Comparison of ENCODE assay signal across 34 cellular contexts in the genomic region with DNA sequence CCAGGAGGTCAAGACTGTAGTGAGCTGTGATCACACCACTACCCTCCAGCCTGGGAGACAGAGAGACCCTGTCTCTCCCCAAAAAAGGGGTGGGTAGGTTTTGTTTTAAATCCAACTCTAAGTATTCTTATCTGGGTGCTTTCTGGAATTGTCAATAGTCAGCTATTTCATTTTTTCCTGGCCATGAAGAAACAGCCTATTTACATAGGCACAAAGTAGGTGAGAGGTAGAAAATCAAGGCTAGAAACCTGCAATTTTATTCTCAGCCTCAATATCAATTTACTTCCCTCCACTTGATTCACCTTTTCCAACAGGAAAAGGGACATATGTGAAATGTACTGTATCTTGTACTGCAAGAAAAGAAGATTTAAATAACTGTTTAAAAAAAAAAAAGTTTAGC.
"Had no signal": no experiment of that assay in that cellular context is flagged by ENCODE, and none has a peak within 500 bp of the region (broad histone marks: within the 10 kb centered on the region; RNA-seq: fewer than 3 reads in every experiment).

No MANE protein-coding gene starts in this region.

- H3K4me3 Mint-ChIP-seq: activated B cell treated with CpG ODN at 0.5 μM for 24 hours; activated CD8-positive, alpha-beta T cell treated with anti-CD3 and anti-CD28 coated beads for 36 hours; activated naive CD4-positive, alpha-beta T cell treated with anti-CD3 and anti-CD28 coated beads, Interleukin-2, amount 10 ng/mL, durations not matched to agents 7 days and 5 days; activated naive CD8-positive, alpha-beta T cell treated with anti-CD3 and anti-CD28 coated beads, Interleukin-2, amount 10 ng/mL, durations not matched to agents 7 days and 5 days; activated T-cell treated with anti-CD3 and anti-CD28 coated beads, Interleukin-2, amount 50 U/mL, for 4 hours; effector memory CD8-positive, alpha-beta T cell; T-helper 17 cell; T-helper 2 cell treated with Interferon-gamma antibody and Interleukin-4, amounts not matched to agents 5 μg/mL and 100 μg/mL, for 36 hours had no signal

- H3K9me3 Mint-ChIP-seq: activated B cell treated with CpG ODN at 0.5 μM for 24 hours; activated CD8-positive, alpha-beta T cell treated with anti-CD3 and anti-CD28 coated beads for 36 hours; activated naive CD4-positive, alpha-beta T cell treated with anti-CD3 and anti-CD28 coated beads, Interleukin-2, amount 10 ng/mL, durations not matched to agents 7 days and 5 days; activated T-helper 2 cell treated with anti-CD3 and anti-CD28 coated beads, Interferon-gamma antibody, Interleukin-2, Interleukin-4, amounts not matched to agents 10 μg/mL and 5 μg/mL and 100 μg/mL, durations not matched to agents 14 hours and 24 hours and 36 hours; effector memory CD8-positive, alpha-beta T cell; T-helper 2 cell treated with Interferon-gamma antibody and Interleukin-4, amounts not matched to agents 5 μg/mL and 100 μg/mL, for 36 hours had no signal

- H3K4me1 Mint-ChIP-seq: activated naive CD8-positive, alpha-beta T cell treated with anti-CD3 and anti-CD28 coated beads, Interleukin-2, amount 10 ng/mL, durations not matched to agents 7 days and 5 days had no signal

- H3K27me3 ChIP-seq: ascending aorta, brain microvascular endothelial cell, esophagus squamous epithelium, gastroesophageal sphincter had no signal

- H3K27ac Mint-ChIP-seq: activated B cell treated with CpG ODN at 0.5 μM for 24 hours; activated CD8-positive, alpha-beta T cell treated with anti-CD3 and anti-CD28 coated beads for 36 hours; activated naive CD4-positive, alpha-beta T cell treated with anti-CD3 and anti-CD28 coated beads, Interleukin-2, amount 10 ng/mL, durations not matched to agents 7 days and 5 days; activated naive CD4-positive, alpha-beta T cell treated with anti-CD3 and anti-CD28 coated beads, Interleukin-2, amount 50 U/mL, for 72 hours; activated naive CD8-positive, alpha-beta T cell treated with anti-CD3 and anti-CD28 coated beads, Interleukin-2, amount 10 ng/mL, durations not matched to agents 7 days and 5 days; activated T-helper 2 cell treated with anti-CD3 and anti-CD28 coated beads, Interferon-gamma antibody, Interleukin-2, Interleukin-4, amounts not matched to agents 10 μg/mL and 5 μg/mL and 100 μg/mL, durations not matched to agents 14 hours and 24 hours and 36 hours; T-helper 17 cell; T-helper 2 cell treated with Interferon-gamma antibody and Interleukin-4, amounts not matched to agents 5 μg/mL and 100 μg/mL, for 36 hours had no signal

- H3K4me3 ChIP-seq: ascending aorta, esophagus squamous epithelium, gastroesophageal sphincter had no signal

- H3K36me3 ChIP-seq: ascending aorta, brain microvascular endothelial cell, esophagus squamous epithelium, gastroesophageal sphincter, WERI-Rb-1 had no signal

- DNase-seq: activated B cell treated with CpG ODN at 0.5 μM for 24 hours; activated CD4-positive, alpha-beta T cell treated with anti-CD3 and anti-CD28 coated beads for 48 hours; activated CD4-positive, alpha-beta T cell treated with anti-CD3 and anti-CD28 coated beads, Interleukin-2, amount 50 U/mL, for 1 hour; activated CD4-positive, alpha-beta T cell treated with anti-CD3 and anti-CD28 coated beads, Interleukin-2, amount 50 U/mL, for 48 hours; activated CD8-positive, alpha-beta memory T cell treated with anti-CD3 and anti-CD28 coated beads for 24 hours; activated CD8-positive, alpha-beta T cell treated with anti-CD3 and anti-CD28 coated beads for 36 hours; activated gamma-delta T cell; activated naive CD4-positive, alpha-beta T cell; activated naive CD4-positive, alpha-beta T cell treated with anti-CD3 and anti-CD28 coated beads, Interleukin-2, amount 10 ng/mL, durations not matched to agents 7 days and 5 days; activated naive CD8-positive, alpha-beta T cell treated with anti-CD3 and anti-CD28 coated beads, Interleukin-2, amount 10 ng/mL, durations not matched to agents 7 days and 5 days; activated T-cell treated with anti-CD3 and anti-CD28 coated beads, Interleukin-2, amount 50 U/mL, for 4 hours; brain microvascular endothelial cell; caudate nucleus; cortex of kidney; dermis blood vessel endothelial cell; effector CD4-positive, alpha-beta T cell; effector memory CD8-positive, alpha-beta T cell; esophagus squamous epithelium; foreskin melanocyte; T-helper 1 cell; T-helper 17 cell; T1000; WERI-Rb-1 had no signal

- H3K36me3 Mint-ChIP-seq: activated naive CD4-positive, alpha-beta T cell treated with anti-CD3 and anti-CD28 coated beads, Interleukin-2, amount 50 U/mL, for 72 hours had no signal

- ATAC-seq: activated CD4-positive, CD25-positive, alpha-beta regulatory T cell treated with anti-CD3 and anti-CD28 coated beads, Interleukin-2, amount 50 U/mL, for 24 hours; activated CD8-positive, alpha-beta T cell treated with anti-CD3 and anti-CD28 coated beads for 36 hours; activated naive CD4-positive, alpha-beta T cell treated with anti-CD3 and anti-CD28 coated beads, Interleukin-2, amount 50 U/mL, for 72 hours; activated T-cell treated with anti-CD3 and anti-CD28 coated beads, Interleukin-2, amount 50 U/mL, for 4 hours; effector memory CD8-positive, alpha-beta T cell; gastroesophageal sphincter; T-helper 17 cell had no signal

- H3K9me3 ChIP-seq: ascending aorta, esophagus squamous epithelium, gastroesophageal sphincter had no signal

- H3K27ac ChIP-seq: ascending aorta, brain microvascular endothelial cell, epithelial cell of prostate, esophagus squamous epithelium, gastroesophageal sphincter, WERI-Rb-1 had no signal

- FAIRE-seq: bronchial epithelial cell, colon, endometrium, endothelial cell of umbilical vein had no signal

- H3K27me3 Mint-ChIP-seq: activated B cell treated with CpG ODN at 0.5 μM for 24 hours; activated CD8-positive, alpha-beta T cell treated with anti-CD3 and anti-CD28 coated beads for 36 hours; activated naive CD4-positive, alpha-beta T cell treated with anti-CD3 and anti-CD28 coated beads, Interleukin-2, amount 10 ng/mL, durations not matched to agents 7 days and 5 days; activated naive CD8-positive, alpha-beta T cell treated with anti-CD3 and anti-CD28 coated beads, Interleukin-2, amount 10 ng/mL, durations not matched to agents 7 days and 5 days; effector memory CD8-positive, alpha-beta T cell; T-helper 17 cell had no signal
